Comparison of ENCODE assay signal across 9 cellular contexts in genomic region chr2:191679818-191680600, GRCh38. TPM values are rescaled to one million over a fixed set of nuclear protein-coding genes. Genes with fewer than 3 reads are reported as not detected.
A peak's percentile ranks its signal among the peaks of the same experiment; 100 is the strongest.
DNase-seq lines count a peak whose midpoint lies in the region; ATAC-seq, FAIRE-seq and TF ChIP-seq lines count a peak whose summit lies in the region.
"Had no signal": no experiment of that assay in that cellular context is flagged by ENCODE, and none has a peak within 500 bp of the region (broad histone marks: within the 10 kb centered on the region; RNA-seq: fewer than 3 reads in every experiment).

No MANE protein-coding gene starts in this region.

- H3K4me3 Mint-ChIP-seq in activated naive CD4-positive, alpha-beta T cell treated with anti-CD3 and anti-CD28 coated beads for 36 hours = peak overlapping the region; percentile 99
- H3K4me3 Mint-ChIP-seq in effector memory CD8-positive, alpha-beta T cell = peak overlapping the region; percentile 89 to 97

- H3K27me3 ChIP-seq in Peyer's patch = no peaks in the 10 kb centered on the region
- H3K27me3 ChIP-seq in small intestine (ENCODE audit: control insufficient read depth in 2 of 2, insufficient read depth in 2 of 2, low read length in 2 of 2) = no peaks in the 10 kb centered on the region
- H3K27me3 ChIP-seq in pancreas = no peaks in the 10 kb centered on the region

- H3K36me3 ChIP-seq in Peyer's patch = peaks cover 0 to 25% (median 0%) of the 10 kb centered on the region in 3 donors
- H3K36me3 ChIP-seq in small intestine (ENCODE audit: control insufficient read depth in 2 of 2, insufficient read depth in 2 of 2, low read length in 2 of 2) = peaks cover 9 to 16% of the 10 kb centered on the region in 2 donors
- H3K36me3 ChIP-seq in pancreas = peaks cover 0 to 5% (median 0%) of the 10 kb centered on the region in 3 donors

- H3K4me3 ChIP-seq in Peyer's patch = peak overlapping the region; percentile 61 to 74 (median 70)
- peak overlapping the region in 1 of 2 donors; percentile 77 for H3K4me3 ChIP-seq in small intestine (ENCODE audit: low read depth in 1 of 2, low read length in 2 of 2)
- H3K4me3 ChIP-seq in pancreas = peak overlapping the region in 1 of 4 donors; percentile 66

- FAIRE-seq in small intestine (lab: Jason Lieb, UNC) (no peak), pancreas (lab: Jason Lieb, UNC) (no peak)
- FAIRE-seq: islet of Langerhans had no signal

- H3K9me3 Mint-ChIP-seq in activated naive CD4-positive, alpha-beta T cell treated with anti-CD3 and anti-CD28 coated beads for 36 hours = no peaks in the 10 kb centered on the region
- no peaks in the 10 kb centered on the region for H3K9me3 Mint-ChIP-seq in effector memory CD8-positive, alpha-beta T cell

- H3K4me1 Mint-ChIP-seq in activated naive CD4-positive, alpha-beta T cell treated with anti-CD3 and anti-CD28 coated beads for 36 hours (ENCODE audit: low read depth) = peaks cover 49% of the 10 kb centered on the region
- peaks cover 36 to 52% of the 10 kb centered on the region in 2 donors for H3K4me1 Mint-ChIP-seq in effector memory CD8-positive, alpha-beta T cell (ENCODE audit: low read depth in 2 of 2)

- H3K36me3 Mint-ChIP-seq in activated naive CD4-positive, alpha-beta T cell treated with anti-CD3 and anti-CD28 coated beads for 36 hours (ENCODE audit: low read depth) = peaks cover 60% of the 10 kb centered on the region
- peaks cover 88% of the 10 kb centered on the region for H3K36me3 Mint-ChIP-seq in effector memory CD8-positive, alpha-beta T cell (ENCODE audit: insufficient read depth)

- intact Hi-C loops in activated naive CD4-positive, alpha-beta T cell treated with anti-CD3 and anti-CD28 coated beads for 36 hours (cut with micrococcal nuclease) = loop anchor here (1.0 to 10.0 kb wide), 7 partner anchors 8 to 1148 kb away; partner anchors contain the start of genes NAB1 and NEMP2
- intact Hi-C loops in pancreas (cut with DNase I) = loop anchor here in 1 of 3 donors (5.0 kb wide), 1 partner anchor 123 kb away; no protein-coding TSS in a partner anchor

- peak; percentile 15 to 51 for TF ChIP-seq POLR2A in Peyer's patch (IDR thresholded peaks at IDR 0.05)

- CTCF ChIA-PET in activated naive CD4-positive, alpha-beta T cell treated with anti-CD3 and anti-CD28 coated beads for 36 hours (lab: Charles Lee) = interaction anchor here (0.7 to 1.9 kb wide), 5 partner anchors 59 to 113 kb away, joined by 3 to 6 read pairs (median 4); no protein-coding TSS in a partner anchor

- H3K9me3 ChIP-seq in Peyer's patch (no peaks in the 10 kb centered on the region), small intestine (ENCODE audit: control insufficient read depth, low read depth) (no peaks in the 10 kb centered on the region), pancreas (no peaks in the 10 kb centered on the region)

- H3K27ac Mint-ChIP-seq in activated naive CD4-positive, alpha-beta T cell treated with anti-CD3 and anti-CD28 coated beads for 36 hours = peak overlapping the region; percentile 100
- peak overlapping the region; percentile 97 to 99 for H3K27ac Mint-ChIP-seq in effector memory CD8-positive, alpha-beta T cell

- peak overlapping the region; percentile 51 to 94 (median 90) for H3K27ac ChIP-seq in Peyer's patch
- H3K27ac ChIP-seq in small intestine (ENCODE audit: low read depth in 1 of 2, low read length in 1 of 2) = no peak overlapping the region
- H3K27ac ChIP-seq in pancreas = peak overlapping the region in 1 of 4 donors; percentile 42

- ATAC-seq in HG03025 (IDR thresholded peaks at IDR 0.05; ENCODE audit: low FRiP score, unreplicated experiment) (peak; percentile 29), pancreas (no peak)
- peak; percentile 18 for ATAC-seq in effector memory CD8-positive, alpha-beta T cell (replicated peaks)

- peaks cover 0 to 14% (median 5%) of the 10 kb centered on the region in 4 donors for H3K4me1 ChIP-seq in Peyer's patch
- H3K4me1 ChIP-seq in small intestine (ENCODE audit: control insufficient read depth in 2 of 2, insufficient read depth in 1 of 2, low read depth in 1 of 2, low read length in 1 of 2) = peaks cover 2 to 3% of the 10 kb centered on the region in 2 donors
- H3K4me1 ChIP-seq in pancreas = peaks cover 0 to 15% (median 9%) of the 10 kb centered on the region in 3 donors

- no peaks in the 10 kb centered on the region for H3K27me3 Mint-ChIP-seq in activated naive CD4-positive, alpha-beta T cell treated with anti-CD3 and anti-CD28 coated beads for 36 hours (ENCODE audit: low read depth)
- H3K27me3 Mint-ChIP-seq in effector memory CD8-positive, alpha-beta T cell = no peaks in the 10 kb centered on the region

- peak; percentile 30 for DNase-seq in activated naive CD4-positive, alpha-beta T cell treated with anti-CD3 and anti-CD28 coated beads for 36 hours
- DNase-seq in activated naive CD4-positive, alpha-beta T cell (lab: John Stamatoyannopoulos, UW) = no peak
- DNase-seq in Peyer's patch (no peak), small intestine (peak; percentile 70), pancreas (no peak), NCI-H2081 treated with DMSO at 0.1 percent for 48 hours (lab: John Stamatoyannopoulos, UW) (no peak)
- DNase-seq in effector memory CD8-positive, alpha-beta T cell = no peak

- WGBS in small intestine, 3 donors = 79 to 88% (median 88%) methylated on average over 4 of the region's 4 CpGs
- 92 to 97% methylated on average over 4 of the region's 4 CpGs for WGBS in pancreas, 2 donors

- TF ChIP-seq CTCF in Peyer's patch (IDR thresholded peaks at IDR 0.05) = no peak
- TF ChIP-seq CTCF in pancreas (IDR thresholded peaks at IDR 0.05) = no peak

RNA-seq across cellular contexts. Expression of gene NABP1, which starts 2.1 kb away (rescaled TPM):
- total RNA-seq in activated naive CD4-positive, alpha-beta T cell treated with anti-CD3 and anti-CD28 coated beads for 36 hours = 100 to 1,000 TPM in 1 of 2 experiments, 10 to 100 TPM in 1; 97.5 to 101 TPM
- 100 to 1,000 TPM in 3 of 4 donors, 10 to 100 TPM in 1; 31.4 to 273 (median 211) TPM for total RNA-seq in Peyer's patch
- 10 to 100 TPM; 14.4 to 44.7 (median 33.0) TPM for polyA plus RNA-seq in small intestine
- 10 to 100 TPM in 2 of 6 donors, 1 to 10 TPM in 4; 2.9 to 12.8 (median 6.2) TPM for total RNA-seq in pancreas
- 1 to 10 TPM; 4.3 to 5.0 TPM for polyA plus RNA-seq in pancreas

Comparison
In these comparisons a context has a peak if more than half of its experiments do, and no peak if none do; other contexts are left out.
1. DNase-seq: peak in activated naive CD4-positive, alpha-beta T cell treated with anti-CD3 and anti-CD28 coated beads for 36 hours (single experiment) and small intestine (single experiment); none in activated naive CD4-positive, alpha-beta T cell (0 of 4), Peyer's patch (0 of 3), effector memory CD8-positive, alpha-beta T cell (0 of 3), pancreas (0 of 6) and NCI-H2081 treated with DMSO at 0.1 percent for 48 hours (single experiment).
2. ATAC-seq: peak in HG03025 (single experiment) and effector memory CD8-positive, alpha-beta T cell (single experiment); none in pancreas (0 of 4).
3. H3K27ac ChIP-seq: peak in Peyer's patch (4 of 4); none in small intestine (0 of 2).